Comparison of ENCODE assay signal across 8 cellular contexts in genomic region chr16:68086336-68086821, GRCh38. TPM values are rescaled to one million over a fixed set of nuclear protein-coding genes. Genes with fewer than 3 reads are reported as not detected.
A peak's percentile ranks its signal among the peaks of the same experiment; 100 is the strongest.
DNase-seq lines count a peak whose midpoint lies in the region; ATAC-seq and TF ChIP-seq lines count a peak whose summit lies in the region.

No MANE protein-coding gene starts in this region.

- no peak overlapping the region for H3K23ac ChIP-seq in mesenchymal stem cell (ENCODE audit: low read length in 2 of 2)

- H3K36me3 Mint-ChIP-seq in activated T-cell treated with anti-CD3 and anti-CD28 coated beads, Interleukin-2, amount 50 U/mL, for 72 hours (ENCODE audit: insufficient read depth in 2 of 2), result peaks cover 2 to 4% of the 10 kb centered on the region in 2 donors
- peaks cover 5% of the 10 kb centered on the region for H3K36me3 Mint-ChIP-seq in central memory CD8-positive, alpha-beta T cell (ENCODE audit: insufficient read depth)

- H3K27me3 ChIP-seq in mesenchymal stem cell (ENCODE audit: control insufficient read depth in 1 of 2, insufficient read depth in 1 of 2, low read length in 2 of 2) (no peaks in the 10 kb centered on the region), uterus (no peaks in the 10 kb centered on the region)

- peaks cover 12% of the 10 kb centered on the region for H3K4me1 ChIP-seq in mesenchymal stem cell (ENCODE audit: control insufficient read depth, insufficient read depth, low read depth, low read length)
- peaks cover 0 to 6% of the 10 kb centered on the region in 2 donors for H3K4me1 ChIP-seq in uterus

- in situ Hi-C loops in GM13976 (cut with MboI; ENCODE audit: low sequenced_read_pairs, unreplicated experiment), result no loop called here

- TF ChIP-seq CTCF in uterus (IDR thresholded peaks at IDR 0.05) (no peak), GM13976 (IDR thresholded peaks at IDR 0.05; ENCODE audit: borderline replicate concordance, control extremely low read depth, extremely low read depth, insufficient read depth, missing control alignments) (no peak)

- no peak overlapping the region for H3K27ac ChIP-seq in mesenchymal stem cell (ENCODE audit: low read length, poor library complexity, severe bottlenecking)
- peak overlapping the region; percentile 88 to 99 for H3K27ac ChIP-seq in uterus

- no peaks in the 10 kb centered on the region for H3K9me3 Mint-ChIP-seq in activated T-cell treated with anti-CD3 and anti-CD28 coated beads, Interleukin-2, amount 50 U/mL, for 72 hours
- H3K9me3 Mint-ChIP-seq in central memory CD8-positive, alpha-beta T cell, result no peaks in the 10 kb centered on the region

- no peak overlapping the region for H2BK5ac ChIP-seq in mesenchymal stem cell (ENCODE audit: low read depth, low read length, poor library complexity, severe bottlenecking)

- no peaks in the 10 kb centered on the region for H3K36me3 ChIP-seq in mesenchymal stem cell (ENCODE audit: control insufficient read depth in 1 of 2, insufficient read depth in 2 of 2, low read depth in 1 of 2, low read length in 2 of 2)
- no peaks in the 10 kb centered on the region for H3K36me3 ChIP-seq in uterus

- H2BK120ac ChIP-seq in mesenchymal stem cell (ENCODE audit: low read depth, low read length), result no peak overlapping the region

- H4K8ac ChIP-seq in mesenchymal stem cell (ENCODE audit: low read length), result no peak overlapping the region

- H3K9ac ChIP-seq in mesenchymal stem cell (ENCODE audit: low read length), result peak overlapping the region; percentile 95

- no peak for DNase-seq in activated T-cell treated with anti-CD3 and anti-CD28 coated beads, Interleukin-2, amount 50 U/mL, for 72 hours
- DNase-seq in activated T-cell treated with anti-CD3 and anti-CD28 coated beads, Interleukin-2, amount 50 U/mL, for 48 hours, result no peak
- peak; percentile 4 for DNase-seq in NCI-H748 treated with DMSO at 0.1 percent for 48 hours (lab: John Stamatoyannopoulos, UW)
- DNase-seq in central memory CD8-positive, alpha-beta T cell (ENCODE audit: low spot score in 2 of 2), result no peak
- peak; percentile 71 for DNase-seq in mesenchymal stem cell
- no peak for DNase-seq in uterus
- no peak for DNase-seq in GM13976 (ENCODE audit: low spot score)
- DNase-seq in NCI-H2227 treated with DMSO at 0.1 percent for 48 hours (lab: John Stamatoyannopoulos, UW), result no peak

- H2BK15ac ChIP-seq in mesenchymal stem cell (ENCODE audit: low read depth, poor library complexity, severe bottlenecking), result no peak overlapping the region

- H2AFZ ChIP-seq in mesenchymal stem cell (ENCODE audit: low read depth, low read length), result no peak overlapping the region

- H3K9me3 ChIP-seq in mesenchymal stem cell (ENCODE audit: control insufficient read depth, low read length) (no peaks in the 10 kb centered on the region), uterus (no peaks in the 10 kb centered on the region)

- TF ChIP-seq POLR2A in uterus (IDR thresholded peaks at IDR 0.05), result no peak

- 9% methylated on average over 1 of the region's 6 CpGs for WGBS in mesenchymal stem cell

- H3K27me3 Mint-ChIP-seq in activated T-cell treated with anti-CD3 and anti-CD28 coated beads, Interleukin-2, amount 50 U/mL, for 72 hours (ENCODE audit: low read depth), result no peaks in the 10 kb centered on the region
- H3K27me3 Mint-ChIP-seq in central memory CD8-positive, alpha-beta T cell, result no peaks in the 10 kb centered on the region

- no peak for ATAC-seq in activated T-cell treated with anti-CD3 and anti-CD28 coated beads, Interleukin-2, amount 50 U/mL, for 72 hours (replicated peaks in 1 of 2)
- ATAC-seq in central memory CD8-positive, alpha-beta T cell (replicated peaks; ENCODE audit: extremely low read depth, poor library complexity, severe bottlenecking), result no peak

- no peak overlapping the region for H4K91ac ChIP-seq in mesenchymal stem cell (ENCODE audit: low read length)

- H3K4me2 ChIP-seq in mesenchymal stem cell (ENCODE audit: low read length, poor library complexity, severe bottlenecking), result peak overlapping the region; percentile 92

- H3K4me1 Mint-ChIP-seq in activated T-cell treated with anti-CD3 and anti-CD28 coated beads, Interleukin-2, amount 50 U/mL, for 72 hours (ENCODE audit: low read depth), result peaks cover 68% of the 10 kb centered on the region
- peaks cover 74% of the 10 kb centered on the region for H3K4me1 Mint-ChIP-seq in central memory CD8-positive, alpha-beta T cell

- no peaks in the 10 kb centered on the region for H3K79me1 ChIP-seq in mesenchymal stem cell (replicated peaks; ENCODE audit: low read length, poor library complexity, severe bottlenecking)

- intact Hi-C loops in uterus (cut with DNase I; ENCODE audit: low total_unique reads), result no loop called here

- no peak overlapping the region for H3K4ac ChIP-seq in mesenchymal stem cell (ENCODE audit: low read depth in 1 of 2, low read length in 2 of 2)

- H3K27ac Mint-ChIP-seq in activated T-cell treated with anti-CD3 and anti-CD28 coated beads, Interleukin-2, amount 50 U/mL, for 72 hours, result peak overlapping the region; percentile 89
- H3K27ac Mint-ChIP-seq in central memory CD8-positive, alpha-beta T cell (ENCODE audit: low read depth), result peak overlapping the region; percentile 77

- no peak overlapping the region for H2AK5ac ChIP-seq in mesenchymal stem cell (ENCODE audit: low read length, severe bottlenecking)

- H2BK12ac ChIP-seq in mesenchymal stem cell (ENCODE audit: low read length in 2 of 2), result no peak overlapping the region

- no peak overlapping the region for H3K18ac ChIP-seq in mesenchymal stem cell (ENCODE audit: low read depth in 1 of 2, low read length in 2 of 2)

- H3K4me3 ChIP-seq in mesenchymal stem cell (ENCODE audit: insufficient read depth in 1 of 2, low read depth in 1 of 2, low read length in 2 of 2), result peak overlapping the region in 1 of 2 experiments; percentile 93
- peak overlapping the region; percentile 53 to 86 for H3K4me3 ChIP-seq in uterus

- H3K4me3 Mint-ChIP-seq in activated T-cell treated with anti-CD3 and anti-CD28 coated beads, Interleukin-2, amount 50 U/mL, for 72 hours, result peak overlapping the region; percentile 82 to 94
- peak overlapping the region; percentile 87 for H3K4me3 Mint-ChIP-seq in central memory CD8-positive, alpha-beta T cell

- no peak overlapping the region for H3K14ac ChIP-seq in mesenchymal stem cell (ENCODE audit: low read length in 2 of 2)

RNA-seq across cellular contexts. Expression of gene NFATC3, which starts 1.2 kb away (rescaled TPM):
- 10 to 100 TPM; 79.7 to 82.5 TPM for total RNA-seq in activated T-cell treated with anti-CD3 and anti-CD28 coated beads, Interleukin-2, amount 50 U/mL, for 72 hours
- 11.8 TPM for polyA plus RNA-seq in mesenchymal stem cell (2013, experiment 1 of 2)
- 11.8 TPM for polyA plus RNA-seq in mesenchymal stem cell (2013, experiment 2 of 2)
- 10 to 100 TPM; 22.6 to 74.0 (median 48.4) TPM for total RNA-seq in uterus

Comparison
In these comparisons a context has a peak if more than half of its experiments do, and no peak if none do; other contexts are left out.
1. DNase-seq: peak in NCI-H748 treated with DMSO at 0.1 percent for 48 hours (single experiment) and mesenchymal stem cell (single experiment); none in activated T-cell treated with anti-CD3 and anti-CD28 coated beads, Interleukin-2, amount 50 U/mL, for 72 hours (0 of 2), activated T-cell treated with anti-CD3 and anti-CD28 coated beads, Interleukin-2, amount 50 U/mL, for 48 hours (0 of 2), central memory CD8-positive, alpha-beta T cell (0 of 2), uterus (0 of 2), GM13976 (single experiment) and NCI-H2227 treated with DMSO at 0.1 percent for 48 hours (single experiment).